In the genomic region with DNA sequence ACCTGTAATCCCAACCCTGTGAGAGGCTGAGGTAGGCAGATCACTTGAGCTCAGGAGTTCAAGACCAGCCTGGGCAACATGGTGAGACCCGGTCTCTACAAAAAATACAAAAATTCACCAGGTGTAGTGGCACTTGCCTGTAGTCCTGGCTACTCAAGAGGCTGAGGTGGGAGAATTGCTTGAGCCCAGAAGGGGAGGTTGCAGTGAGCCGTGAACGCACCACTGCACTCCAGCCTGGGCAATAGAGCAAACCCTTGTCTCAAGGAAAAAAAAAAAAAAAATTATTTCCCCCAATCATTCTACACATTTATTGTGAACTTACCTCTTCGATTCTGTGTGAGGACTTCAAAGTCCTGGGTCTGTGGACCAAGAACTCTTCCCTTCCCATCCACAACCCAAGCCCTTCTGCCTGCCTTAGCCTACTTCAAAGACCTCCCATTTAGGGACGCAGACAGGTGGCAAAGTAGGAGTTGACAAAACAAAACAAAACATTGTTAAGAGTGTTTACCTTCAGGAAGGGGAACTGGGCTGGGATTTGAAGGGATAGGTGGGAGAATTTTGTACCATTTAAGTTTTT, we compare ENCODE assay signal across 9 cellular contexts. TPM values are rescaled to one million over a fixed set of nuclear protein-coding genes. Genes with fewer than 3 reads are reported as not detected.
A peak's percentile ranks its signal among the peaks of the same experiment; 100 is the strongest.
DNase-seq lines count a peak whose midpoint lies in the region; ATAC-seq and TF ChIP-seq lines count a peak whose summit lies in the region.
"Had no signal": no experiment of that assay in that cellular context is flagged by ENCODE, and none has a peak within 500 bp of the region (broad histone marks: within the 10 kb centered on the region; RNA-seq: fewer than 3 reads in every experiment).

No MANE protein-coding gene starts in this region.

- H3K27ac ChIP-seq in AG04450 (ENCODE audit: low read depth, low read length) = peak overlapping the region; percentile 87
- peak overlapping the region; percentile 94 for H3K27ac ChIP-seq in OCI-LY1 (ENCODE audit: low read depth, low read length, poor library complexity, severe bottlenecking)
- peak overlapping the region; percentile 97 for H3K27ac ChIP-seq in epithelial cell of prostate

- no peaks in the 10 kb centered on the region; the same call in 1 of the 2 replicates for H3K9me3 ChIP-seq in AG04450 (ENCODE audit: control insufficient read depth, insufficient read depth, low read length)
- no peaks in the 10 kb centered on the region for H3K9me3 ChIP-seq in OCI-LY1 (ENCODE audit: low read length)
- H3K9me3 ChIP-seq in HAP-1 = no peaks in the 10 kb centered on the region

- no peak overlapping the region for H2AFZ ChIP-seq in OCI-LY1 (ENCODE audit: low read length)

- no peaks in the 10 kb centered on the region for H3K9me2 ChIP-seq in OCI-LY1 (ENCODE audit: low read depth, low read length)

- peak overlapping the region; percentile 45 for H3K4me2 ChIP-seq in OCI-LY1 (ENCODE audit: low read length)

- H3K27me3 ChIP-seq in AG04450 (ENCODE audit: control insufficient read depth, insufficient read depth, low read length) (no peaks in the 10 kb centered on the region), OCI-LY1 (ENCODE audit: insufficient read depth, low read length) (no peaks in the 10 kb centered on the region), HAP-1 (ENCODE audit: low read depth) (no peaks in the 10 kb centered on the region)

- peak overlapping the region; percentile 67 for H3K4me3 Mint-ChIP-seq in osteocyte (ENCODE audit: unreplicated experiment)
- H3K4me3 Mint-ChIP-seq: central memory CD8-positive, alpha-beta T cell had no signal

- TF ChIP-seq CTCF in AG04450 (IDR thresholded peaks at IDR 0.05; ENCODE audit: low read depth, low read length) (no peak), OCI-LY1 (IDR thresholded peaks at IDR 0.05; ENCODE audit: low read length) (no peak), osteocyte (IDR thresholded peaks at IDR 0.05) (no peak)

- no peaks in the 10 kb centered on the region for H3K27me3 Mint-ChIP-seq in osteocyte (ENCODE audit: unreplicated experiment)
- H3K27me3 Mint-ChIP-seq: central memory CD8-positive, alpha-beta T cell had no signal

- POLR2A ChIA-PET in AG04450 (lab: Yijun Ruan, JAX) = no interaction called here

- DNase-seq in AG04450 (ENCODE audit: low read depth, low spot score) (no peak), epithelial cell of prostate (ENCODE audit: low read depth, low spot score) (no peak), osteocyte (ENCODE audit: extremely low spot score, unreplicated experiment) (no peak), NCI-H1436 treated with DMSO at 0.1 percent for 48 hours (lab: John Stamatoyannopoulos, UW) (no peak), NCI-H2081 (lab: John Stamatoyannopoulos, UW) (no peak), HAP-1 (ENCODE audit: low spot score in 2 of 2) (no peak)

- peaks cover 14% of the 10 kb centered on the region for H3F3A ChIP-seq in OCI-LY1 (ENCODE audit: insufficient read depth, low read length)

- no peaks in the 10 kb centered on the region for H3K9me3 Mint-ChIP-seq in osteocyte (ENCODE audit: unreplicated experiment)
- H3K9me3 Mint-ChIP-seq: central memory CD8-positive, alpha-beta T cell had no signal

- H3K79me2 ChIP-seq in OCI-LY1 (ENCODE audit: insufficient read depth, low read length) = peaks cover 10% of the 10 kb centered on the region

- peak overlapping the region; percentile 31; the same call in 1 of the 2 replicates for H3K9ac ChIP-seq in OCI-LY1 (ENCODE audit: low read length)

- peaks cover 3% of the 10 kb centered on the region for H3K36me3 ChIP-seq in OCI-LY1 (ENCODE audit: insufficient read depth, low read length)
- peaks cover 1% of the 10 kb centered on the region for H3K36me3 ChIP-seq in HAP-1 (replicated peaks)

- in situ Hi-C loops in HAP-1 (cut with MboI; ENCODE audit: low sequenced_read_pairs) = no loop called here

- H3K36me3 Mint-ChIP-seq in osteocyte (ENCODE audit: unreplicated experiment) = peaks cover 2% of the 10 kb centered on the region

- H3K4me1 ChIP-seq in OCI-LY1 (ENCODE audit: insufficient read depth, low read length, severe bottlenecking) (peaks cover 60% of the 10 kb centered on the region), HAP-1 (peaks cover 62% of the 10 kb centered on the region)

- H3K4me1 Mint-ChIP-seq in osteocyte (ENCODE audit: unreplicated experiment) = peaks cover 72% of the 10 kb centered on the region

- peak overlapping the region; percentile 100 for H3K27ac Mint-ChIP-seq in osteocyte (ENCODE audit: unreplicated experiment)

- H3K4me3 ChIP-seq in AG04450 (ENCODE audit: low read depth, low read length) (no peak overlapping the region), OCI-LY1 (ENCODE audit: low read depth, low read length, poor library complexity, severe bottlenecking) (peak overlapping the region; percentile 27), HAP-1 (no peak overlapping the region)

- no peak for ATAC-seq in GM21423 (IDR thresholded peaks at IDR 0.05; ENCODE audit: unreplicated experiment)

- CTCF ChIA-PET in AG04450 (lab: Charles Lee) = interaction anchor here (0.5 to 1.6 kb wide), 2 partner anchors 44 to 1220 kb away, joined by 3 to 5 read pairs; no protein-coding TSS in a partner anchor

- no peaks in the 10 kb centered on the region for H4K20me1 ChIP-seq in OCI-LY1 (ENCODE audit: insufficient read depth, low read length)

RNA-seq across cellular contexts. Expression of gene WEE1, which starts 3.8 kb away (rescaled TPM):
- 27.2 and 44.8 TPM in 2 replicates for polyA plus RNA-seq in AG04450 (2011; rRNA removed)
- 13.4 and 20.3 TPM in 2 replicates for polyA minus RNA-seq in AG04450 (2011; rRNA and poly(A)+ RNA removed)
- 77.8 and 111 TPM in 2 replicates for total RNA-seq in osteocyte
